8 cellular contexts compared by ENCODE assay signal in genomic region chr4:75724066-75724866, GRCh38. TPM values are rescaled to one million over a fixed set of nuclear protein-coding genes. Genes with fewer than 3 reads are reported as not detected.
A peak's percentile ranks its signal among the peaks of the same experiment; 100 is the strongest.
DNase-seq lines count a peak whose midpoint lies in the region; ATAC-seq, FAIRE-seq and TF ChIP-seq lines count a peak whose summit lies in the region.

A gene with protein sequence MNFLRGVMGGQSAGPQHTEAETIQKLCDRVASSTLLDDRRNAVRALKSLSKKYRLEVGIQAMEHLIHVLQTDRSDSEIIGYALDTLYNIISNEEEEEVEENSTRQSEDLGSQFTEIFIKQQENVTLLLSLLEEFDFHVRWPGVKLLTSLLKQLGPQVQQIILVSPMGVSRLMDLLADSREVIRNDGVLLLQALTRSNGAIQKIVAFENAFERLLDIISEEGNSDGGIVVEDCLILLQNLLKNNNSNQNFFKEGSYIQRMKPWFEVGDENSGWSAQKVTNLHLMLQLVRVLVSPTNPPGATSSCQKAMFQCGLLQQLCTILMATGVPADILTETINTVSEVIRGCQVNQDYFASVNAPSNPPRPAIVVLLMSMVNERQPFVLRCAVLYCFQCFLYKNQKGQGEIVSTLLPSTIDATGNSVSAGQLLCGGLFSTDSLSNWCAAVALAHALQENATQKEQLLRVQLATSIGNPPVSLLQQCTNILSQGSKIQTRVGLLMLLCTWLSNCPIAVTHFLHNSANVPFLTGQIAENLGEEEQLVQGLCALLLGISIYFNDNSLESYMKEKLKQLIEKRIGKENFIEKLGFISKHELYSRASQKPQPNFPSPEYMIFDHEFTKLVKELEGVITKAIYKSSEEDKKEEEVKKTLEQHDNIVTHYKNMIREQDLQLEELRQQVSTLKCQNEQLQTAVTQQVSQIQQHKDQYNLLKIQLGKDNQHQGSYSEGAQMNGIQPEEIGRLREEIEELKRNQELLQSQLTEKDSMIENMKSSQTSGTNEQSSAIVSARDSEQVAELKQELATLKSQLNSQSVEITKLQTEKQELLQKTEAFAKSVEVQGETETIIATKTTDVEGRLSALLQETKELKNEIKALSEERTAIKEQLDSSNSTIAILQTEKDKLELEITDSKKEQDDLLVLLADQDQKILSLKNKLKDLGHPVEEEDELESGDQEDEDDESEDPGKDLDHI (plus strand): TSS chr4:75724577. CDS start chr4:75724820, 243 bp downstream.

- peak within 1 kb of the TSS; percentile 20 for H3K4ac ChIP-seq in H1 (replicated peaks; ENCODE audit: insufficient read length, low read depth, low read length)
- H3K4ac ChIP-seq in mesenchymal stem cell (ENCODE audit: low read depth in 1 of 2, low read length in 2 of 2): peak within 1 kb of the TSS; percentile 68 to 99

- H4K8ac ChIP-seq in H1 (ENCODE audit: extremely low read depth, insufficient read depth, low read length) (peak within 1 kb of the TSS; percentile 95; the same call in 1 of the 2 replicates), mesenchymal stem cell (ENCODE audit: low read length) (peak within 1 kb of the TSS; percentile 89)

- H3K4me2 ChIP-seq in H1 (ENCODE audit: insufficient read depth in 1 of 2, low read depth in 2 of 2, low read length in 2 of 2): peak within 1 kb of the TSS; percentile 83 to 99
- peak within 1 kb of the TSS; percentile 85 for H3K4me2 ChIP-seq in mesenchymal stem cell (ENCODE audit: low read length, poor library complexity, severe bottlenecking)

- H3K14ac ChIP-seq in H1 (ENCODE audit: insufficient read length) (no peak within 1 kb of the TSS), mesenchymal stem cell (ENCODE audit: low read length in 2 of 2) (peak within 1 kb of the TSS in 1 of 2 experiments; percentile 99)

- H2BK15ac ChIP-seq in H1 (ENCODE audit: low read length) (no peak within 1 kb of the TSS), mesenchymal stem cell (ENCODE audit: low read depth, poor library complexity, severe bottlenecking) (peak within 1 kb of the TSS; percentile 75)

- peak within 1 kb of the TSS; percentile 93 for H3K56ac ChIP-seq in H1 (replicated peaks; ENCODE audit: insufficient read length, low read depth, low read length)

- H3K79me1 ChIP-seq in H1 (ENCODE audit: low read depth, low read length): 0 out of 2 replicates have a peak, but pooled peaks cover 3% of the 10 kb centered on the region
- H3K79me1 ChIP-seq in mesenchymal stem cell (replicated peaks; ENCODE audit: low read length, poor library complexity, severe bottlenecking): peaks cover 13% of the 10 kb centered on the region

- H3K4me1 ChIP-seq in H1 (replicated peaks in 1 of 4; ENCODE audit: control insufficient read depth in 3 of 4, insufficient read depth in 4 of 4, low read length in 3 of 4) (peaks cover 0 to 9% (median 2%) of the 10 kb centered on the region in 4 experiments; a peak in 6 of 7 replicates), mesenchymal stem cell (ENCODE audit: control insufficient read depth, insufficient read depth, low read depth, low read length) (peaks cover 3% of the 10 kb centered on the region)

- H3K23ac ChIP-seq in H1 (ENCODE audit: insufficient read length) (no peak within 1 kb of the TSS), mesenchymal stem cell (ENCODE audit: low read length in 2 of 2) (peak within 1 kb of the TSS in 1 of 2 experiments; percentile 87)

- peak in 2 of 3 experiments; percentile 77 to 85; a peak in 3 of 4 replicates for TF ChIP-seq CTCF in H1 (IDR thresholded peaks at IDR 0.05; ENCODE audit: control extremely low read depth in 1 of 3, insufficient read depth in 1 of 3, low read depth in 1 of 3, low read length in 3 of 3)

- peaks cover 32 to 89% of the 10 kb centered on the region in 2 experiments for H3K79me2 ChIP-seq in H1 (ENCODE audit: control insufficient read depth in 1 of 2, insufficient read depth in 2 of 2, low read length in 2 of 2)

- peak within 1 kb of the TSS; percentile 98 for H3K27ac ChIP-seq in H1 (ENCODE audit: low read depth, low read length)
- peak within 1 kb of the TSS; percentile 98 for H3K27ac ChIP-seq in mesenchymal stem cell (ENCODE audit: low read length, poor library complexity, severe bottlenecking)

- TF ChIP-seq EP300 in H1 (IDR thresholded peaks at IDR 0.05; ENCODE audit: borderline replicate concordance in 1 of 2, low read depth in 2 of 2, low read length in 2 of 2): no peak

- peaks cover 8% of the 10 kb centered on the region for H3K23me2 ChIP-seq in H1 (ENCODE audit: low read depth, low read length)

- POLR2A ChIA-PET in H1 (lab: Charles Lee; ENCODE audit: partially characterized antibody): interaction anchor here (0.6 to 10.3 kb wide), 27 partner anchors 10 to 127 kb away, joined by 3 to 117 read pairs (median 5); partner anchors contain the start of genes CDKL2 and G3BP2

- CTCF ChIA-PET in H1 (lab: Charles Lee; ENCODE audit: partially characterized antibody): interaction anchor here (0.6 to 5.8 kb wide), 20 partner anchors 9 to 338 kb away, joined by 3 to 78 read pairs (median 4); partner anchors contain the start of gene G3BP2

- peak; percentile 88 for ATAC-seq in GM21381 (IDR thresholded peaks at IDR 0.05; ENCODE audit: unreplicated experiment)

- no peak within 1 kb of the TSS for H2BK20ac ChIP-seq in H1 (ENCODE audit: low read length)

- H2BK12ac ChIP-seq in H1 (ENCODE audit: low read depth, low read length) (0 out of 2 replicates have a peak within 1 kb of the TSS, but pooled peaks have one; percentile 29), mesenchymal stem cell (ENCODE audit: low read length in 2 of 2) (peak within 1 kb of the TSS in 1 of 2 experiments; percentile 63)

- TF ChIP-seq RAD21 in H1 (IDR thresholded peaks at IDR 0.05 in 1 of 2, conservative IDR thresholded peaks at IDR 0.05 in 1 of 2; ENCODE audit: low read depth in 2 of 2, low read length in 2 of 2): peak; percentile 64 to 73

- H3K9me3 ChIP-seq in H1 (ENCODE audit: insufficient read depth in 2 of 2, low read depth in 1 of 2, low read length in 1 of 2): no peaks in the 10 kb centered on the region
- H3K9me3 ChIP-seq in mesenchymal stem cell (ENCODE audit: control insufficient read depth, low read length): no peaks in the 10 kb centered on the region

- H4K91ac ChIP-seq in H1 (replicated peaks; ENCODE audit: insufficient read length, low read length) (peak within 1 kb of the TSS; percentile 79), mesenchymal stem cell (ENCODE audit: low read length) (peak within 1 kb of the TSS; percentile 94)

- peak within 1 kb of the TSS; percentile 98 for H4K5ac ChIP-seq in H1 (ENCODE audit: insufficient read length, low read depth, low read length)

- WGBS in H1 (ENCODE audit: extremely low coverage in 1 of 2, insufficient coverage in 1 of 2, insufficient read length in 1 of 2, insufficient replicate concordance in 2 of 2, low coverage in 1 of 2, low lambda C conversion rate in 2 of 2, missing lambda C conversion rate in 1 of 2), 2 experiments: 2% methylated on average over 28 of the region's 48 CpGs; no CpG with 5 or more reads in 1 of the 2 experiments
- 0% methylated on average over 40 of the region's 48 CpGs for WGBS in mesenchymal stem cell

- 0 out of 2 replicates have a peak within 1 kb of the TSS, but pooled peaks have one; percentile 29 for H2AFZ ChIP-seq in H1 (ENCODE audit: low read length)
- peak within 1 kb of the TSS; percentile 72 for H2AFZ ChIP-seq in mesenchymal stem cell (ENCODE audit: low read depth, low read length)

- TF ChIP-seq POLR2A in H1 (IDR thresholded peaks at IDR 0.05; ENCODE audit: control extremely low read depth in 1 of 2, low read depth in 2 of 2, low read length in 2 of 2): peak; percentile 94 to 97

- peak within 1 kb of the TSS; percentile 80 to 98 (median 90) for H3K4me3 ChIP-seq in H1 (ENCODE audit: extremely low read depth in 1 of 4, insufficient read depth in 2 of 4, low read depth in 3 of 4, low read length in 4 of 4)
- H3K4me3 ChIP-seq in mesenchymal stem cell (ENCODE audit: insufficient read depth in 1 of 2, low read depth in 1 of 2, low read length in 2 of 2): peak within 1 kb of the TSS; percentile 91

- H2BK120ac ChIP-seq in H1 (replicated peaks; ENCODE audit: low read depth, low read length): no peak within 1 kb of the TSS
- peak within 1 kb of the TSS; percentile 97 for H2BK120ac ChIP-seq in mesenchymal stem cell (ENCODE audit: low read depth, low read length)

- peaks cover 0 to 4% of the 10 kb centered on the region in 2 experiments for H4K20me1 ChIP-seq in H1 (replicated peaks in 1 of 2; ENCODE audit: control insufficient read depth in 1 of 2, insufficient read depth in 2 of 2, low read length in 2 of 2)

- peaks cover 0 to 8% (median 2%) of the 10 kb centered on the region in 4 experiments; a peak in 2 of 8 replicates for H3K36me3 ChIP-seq in H1 (ENCODE audit: control insufficient read depth in 2 of 4, insufficient read depth in 4 of 4, low read length in 3 of 4)
- no peaks in the 10 kb centered on the region for H3K36me3 ChIP-seq in mesenchymal stem cell (ENCODE audit: control insufficient read depth in 1 of 2, insufficient read depth in 2 of 2, low read depth in 1 of 2, low read length in 2 of 2)

- H3K9ac ChIP-seq in H1 (replicated peaks in 1 of 4; ENCODE audit: extremely low read depth in 1 of 4, low read depth in 3 of 4, low read length in 3 of 4): peak within 1 kb of the TSS; percentile 91 to 98 (median 96)
- H3K9ac ChIP-seq in mesenchymal stem cell (ENCODE audit: low read length): peak within 1 kb of the TSS; percentile 99

- peak within 1 kb of the TSS; percentile 84; the same call in 1 of the 2 replicates for H3K18ac ChIP-seq in H1 (ENCODE audit: extremely low read depth, low read length)
- peak within 1 kb of the TSS; percentile 93 to 95 for H3K18ac ChIP-seq in mesenchymal stem cell (ENCODE audit: low read depth in 1 of 2, low read length in 2 of 2)

- H2AK5ac ChIP-seq in H1 (ENCODE audit: low read depth, low read length): no peak within 1 kb of the TSS
- H2AK5ac ChIP-seq in mesenchymal stem cell (ENCODE audit: low read length, severe bottlenecking): peak within 1 kb of the TSS; percentile 75

- peak within 1 kb of the TSS; percentile 96 for H2BK5ac ChIP-seq in H1 (ENCODE audit: low read depth, low read length)
- peak within 1 kb of the TSS; percentile 85 for H2BK5ac ChIP-seq in mesenchymal stem cell (ENCODE audit: low read depth, low read length, poor library complexity, severe bottlenecking)

- H3K27me3 ChIP-seq in H1 (replicated peaks in 1 of 4; ENCODE audit: control insufficient read depth in 3 of 4, extremely low read depth in 1 of 4, insufficient read depth in 3 of 4, low read length in 3 of 4) (no peaks in the 10 kb centered on the region), mesenchymal stem cell (ENCODE audit: control insufficient read depth in 1 of 2, insufficient read depth in 1 of 2, low read length in 2 of 2) (no peaks in the 10 kb centered on the region)

- peak; percentile 97 for DNase-seq in D341Med (ENCODE audit: low spot score)
- DNase-seq in HUDEP-2 (lab: John Stamatoyannopoulos, UW; ENCODE audit: unreplicated experiment in 76 of 76): peak; percentile 42 to 99 (median 97)
- DNase-seq in NOMO-1 treated with dmso at 0.1 percent for 144 hours (lab: John Stamatoyannopoulos, UW; ENCODE audit: unreplicated experiment): peak; percentile 98
- DNase-seq in activated CD8-positive, alpha-beta memory T cell treated with anti-CD3 and anti-CD28 coated beads for 48 hours (ENCODE audit: low read depth in 2 of 3, low spot score in 2 of 3): peak; percentile 97 to 100 (median 99)
- peak; percentile 97 to 100 for DNase-seq in H1 (ENCODE audit: low read depth in 1 of 2, low spot score in 2 of 2)
- DNase-seq in mesenchymal stem cell: peak; percentile 99
- peak; percentile 99 for DNase-seq in stimulated activated CD8-positive, alpha-beta memory T cell treated with anti-CD3 and anti-CD28 coated beads, Interleukin-12 subunit alpha, Interleukin-12 subunit beta, amount 100 ng/mL, for 4 hours (ENCODE audit: low read depth)

- FAIRE-seq in H1 (lab: Jason Lieb, UNC): peak; percentile 87

RNA-seq across cellular contexts. Expression of the gene that starts here (rescaled TPM):
- 190 and 198 TPM in 2 replicates for total RNA-seq in H1 (2021; fragmentation: NEBNext Ultra II Directional; extraction: Animal tissue kit (Norgen Biotek cat#: 25700))
- 39.8 and 57.3 TPM in 2 replicates for polyA plus RNA-seq in H1 (2011; rRNA removed)
- polyA plus RNA-seq in H1 (2011; cell fraction: cytosol; rRNA removed): 77.3 TPM
- 88.8 TPM for polyA plus RNA-seq in H1 (2011; cell fraction: nucleus; rRNA removed)
- polyA plus RNA-seq in H1 (2012, experiment 1 of 2): 60.6 to 118 TPM (median 75.0 TPM) in 4 replicates
- polyA plus RNA-seq in H1 (2012, experiment 2 of 2): 8.1 TPM
- polyA plus RNA-seq in H1 (2013, experiment 1 of 2): 172 TPM
- 173 TPM for polyA plus RNA-seq in H1 (2013, experiment 2 of 2)
- polyA minus RNA-seq in H1 (2011; rRNA and poly(A)+ RNA removed): 100 and 129 TPM in 2 replicates
- polyA minus RNA-seq in H1 (2011; cell fraction: cytosol; rRNA and poly(A)+ RNA removed): 68.5 TPM
- 180 TPM for polyA minus RNA-seq in H1 (2011; cell fraction: nucleus; rRNA and poly(A)+ RNA removed)
- polyA plus RNA-seq in mesenchymal stem cell (2013, experiment 1 of 2): 68.2 TPM
- polyA plus RNA-seq in mesenchymal stem cell (2013, experiment 2 of 2): 72.2 TPM

Comparison
In these comparisons a context has a peak if more than half of its experiments do, and no peak if none do; other contexts are left out.
1. Peak in every context shown above with its lines: DNase-seq, ATAC-seq, H3K4me3 ChIP-seq and H3K27ac ChIP-seq.